Comparison of ENCODE assay signal across 1 cellular context in genomic region chr6:31142356-31142755, GRCh38.
TF ChIP-seq lines count a peak whose summit lies in the region.

No MANE protein-coding gene starts in this region.

TF ChIP-seq in endothelial cell of umbilical vein, 7 proteins besides CTCF, POLR2A, EP300 and RAD21:
- TF ChIP-seq EZH2 (IDR thresholded peaks at IDR 0.05; ENCODE audit: borderline replicate concordance, low read depth, low read length, severe bottlenecking) (no peak), MYC (IDR thresholded peaks at IDR 0.05; ENCODE audit: low read depth, low read length) (no peak), POLR2AphosphoS5 (IDR thresholded peaks at IDR 0.05; ENCODE audit: insufficient read depth, low read depth, low read length) (no peak), GATA2 (IDR thresholded peaks at IDR 0.05; ENCODE audit: insufficient read depth, insufficient read length, low read depth, low read length) (no peak), FOS (IDR thresholded peaks at IDR 0.05; ENCODE audit: borderline replicate concordance, insufficient read depth, low read length) (no peak), MAX (IDR thresholded peaks at IDR 0.05; ENCODE audit: insufficient read depth, insufficient read length) (no peak), JUN (IDR thresholded peaks at IDR 0.05; ENCODE audit: borderline replicate concordance, insufficient read depth, insufficient read length, low read depth) (no peak)
